In genomic region chr6:45377041-45377554, GRCh38 we compare ENCODE assay signal across 8 cellular contexts. TPM values are rescaled to one million over a fixed set of nuclear protein-coding genes. Genes with fewer than 3 reads are reported as not detected.
A peak's percentile ranks its signal among the peaks of the same experiment; 100 is the strongest.
DNase-seq lines count a peak whose midpoint lies in the region; ATAC-seq lines count a peak whose summit lies in the region.

No MANE protein-coding gene starts in this region.

- H3K23ac ChIP-seq in trophoblast cell (ENCODE audit: low read length), result no peak overlapping the region

- no peaks in the 10 kb centered on the region for H3K36me3 ChIP-seq in trophoblast cell (ENCODE audit: control insufficient read depth in 1 of 2, insufficient read depth in 2 of 2, low read length in 2 of 2)

- H4K8ac ChIP-seq in trophoblast cell (ENCODE audit: low read depth, low read length), result peak overlapping the region; percentile 95

- H4K12ac ChIP-seq in trophoblast cell (ENCODE audit: low read depth, low read length), result peak overlapping the region; percentile 91

- H2BK120ac ChIP-seq in trophoblast cell (ENCODE audit: insufficient read depth, low read length, poor library complexity), result peak overlapping the region; percentile 74

- H3K14ac ChIP-seq in trophoblast cell (ENCODE audit: low read length), result peak overlapping the region; percentile 86

- peaks cover 6% of the 10 kb centered on the region for H3K79me2 ChIP-seq in trophoblast cell (ENCODE audit: control insufficient read depth, insufficient read depth, low read length, poor library complexity)

- H3K9me3 ChIP-seq in trophoblast cell (ENCODE audit: insufficient read depth, low read depth, low read length), result no peaks in the 10 kb centered on the region

- peak overlapping the region; percentile 89 for H4K91ac ChIP-seq in trophoblast cell (ENCODE audit: low read depth, low read length)

- intact Hi-C loops in head of caudate nucleus (cut with DNase I), result no loop called here

- peak overlapping the region; percentile 95 for H3K4me2 ChIP-seq in trophoblast cell (ENCODE audit: low read length)

- no peaks in the 10 kb centered on the region for H3K27me3 ChIP-seq in trophoblast cell (ENCODE audit: insufficient read depth, low read length)

- peak overlapping the region; percentile 79 for H2AFZ ChIP-seq in trophoblast cell (ENCODE audit: insufficient read depth, low read length, poor library complexity)

- H2BK12ac ChIP-seq in trophoblast cell (ENCODE audit: low read length), result no peak overlapping the region

- peak overlapping the region; percentile 57 for H3K4ac ChIP-seq in trophoblast cell (ENCODE audit: low read depth, low read length)

- peak overlapping the region; percentile 85 for H3K18ac ChIP-seq in trophoblast cell (ENCODE audit: low read length)

- no CpG with 5 or more reads among the region's 21 CpGs for WGBS in trophoblast cell (ENCODE audit: extremely low coverage, insufficient coverage, insufficient read length)

- ATAC-seq in HG03439 (IDR thresholded peaks at IDR 0.05; ENCODE audit: unreplicated experiment) (peak; percentile 2), HG03045 (IDR thresholded peaks at IDR 0.05; ENCODE audit: unreplicated experiment) (no peak)

- DNase-seq in activated gamma-delta T cell treated with Interleukin-2 at 50 U/mL for 16 hours (peak; percentile 80), activated gamma-delta T cell (lab: John Stamatoyannopoulos, UW) (no peak), head of caudate nucleus (peak in 24 of 42 donors; percentile 3 to 91 (median 80)), trophoblast cell (peak in 1 of 2 donors; percentile 27)
- DNase-seq in activated CD8-positive, alpha-beta memory T cell treated with anti-CD3 and anti-CD28 coated beads, Interleukin-2, amount 50 U/mL, for 4 hours, result peak; percentile 87
- no peak for DNase-seq in NK-92 treated with Interleukin-12 subunit alpha and Interleukin-12 subunit beta, amount 100 ng/mL, for 24 hours (lab: John Stamatoyannopoulos, UW)

- H3K4me3 ChIP-seq in trophoblast cell (ENCODE audit: low read depth, low read length), result peak overlapping the region; percentile 81

- H2AK5ac ChIP-seq in trophoblast cell (ENCODE audit: low read length), result no peak overlapping the region

- H2BK5ac ChIP-seq in trophoblast cell (ENCODE audit: low read depth, low read length, poor library complexity), result peak overlapping the region; percentile 78

- H3K27ac ChIP-seq in trophoblast cell (ENCODE audit: low read depth, low read length), result peak overlapping the region; percentile 79

- peaks cover 12% of the 10 kb centered on the region for H3K79me1 ChIP-seq in trophoblast cell (ENCODE audit: low read length)

- H3K4me1 ChIP-seq in trophoblast cell (ENCODE audit: control insufficient read depth in 1 of 2, insufficient read depth in 2 of 2, low read length in 2 of 2), result no peaks in the 10 kb centered on the region

- peak overlapping the region; percentile 85 for H3K9ac ChIP-seq in trophoblast cell (ENCODE audit: low read length)

RNA-seq across cellular contexts. Expression of gene SUPT3H, which starts 0.6 kb away (rescaled TPM):
- 16.5 and 16.8 TPM in 2 replicates for polyA plus RNA-seq in trophoblast cell (2013)

RNA-seq across cellular contexts. Expression of gene RUNX2, which starts 49.0 kb away (rescaled TPM):
- 2.9 and 3.0 TPM in 2 replicates for polyA plus RNA-seq in trophoblast cell (2013)

Comparison
In these comparisons a context has a peak if more than half of its experiments do, and no peak if none do; other contexts are left out.
1. DNase-seq: peak in activated gamma-delta T cell treated with Interleukin-2 at 50 U/mL for 16 hours (single experiment), activated CD8-positive, alpha-beta memory T cell treated with anti-CD3 and anti-CD28 coated beads, Interleukin-2, amount 50 U/mL, for 4 hours (single experiment) and head of caudate nucleus (24 of 42); none in activated gamma-delta T cell (single experiment) and NK-92 treated with Interleukin-12 subunit alpha and Interleukin-12 subunit beta, amount 100 ng/mL, for 24 hours (single experiment).